ENCODE assay signal across 11 cellular contexts in genomic region chr12:123990512-123990911, GRCh38. TPM values are rescaled to one million over a fixed set of nuclear protein-coding genes. Genes with fewer than 3 reads are reported as not detected.
A peak's percentile ranks its signal among the peaks of the same experiment; 100 is the strongest.
DNase-seq lines count a peak whose midpoint lies in the region; ATAC-seq and TF ChIP-seq lines count a peak whose summit lies in the region.
"Had no signal": no experiment of that assay in that cellular context is flagged by ENCODE, and none has a peak within 500 bp of the region (broad histone marks: within the 10 kb centered on the region; RNA-seq: fewer than 3 reads in every experiment).

No MANE protein-coding gene starts in this region.

- H3K27me3 Mint-ChIP-seq in activated T-cell treated with anti-CD3 and anti-CD28 coated beads, Interleukin-2, amount 50 U/mL, for 72 hours (ENCODE audit: low read depth): no peaks in the 10 kb centered on the region

- no peak overlapping the region for H3K27ac Mint-ChIP-seq in activated T-cell treated with anti-CD3 and anti-CD28 coated beads, Interleukin-2, amount 50 U/mL, for 72 hours

- no peaks in the 10 kb centered on the region for H3K9me3 Mint-ChIP-seq in activated T-cell treated with anti-CD3 and anti-CD28 coated beads, Interleukin-2, amount 50 U/mL, for 72 hours

- no peak for TF ChIP-seq CTCF in body of pancreas (IDR thresholded peaks at IDR 0.05)
- TF ChIP-seq CTCF in stomach (IDR thresholded peaks at IDR 0.05): no peak
- TF ChIP-seq CTCF in WERI-Rb-1 (IDR thresholded peaks at IDR 0.05; ENCODE audit: low read depth, low read length): no peak

- no peak for TF ChIP-seq EP300 in stomach (IDR thresholded peaks at IDR 0.05)

- H3K36me3 Mint-ChIP-seq in activated T-cell treated with anti-CD3 and anti-CD28 coated beads, Interleukin-2, amount 50 U/mL, for 72 hours (ENCODE audit: insufficient read depth in 2 of 2): peaks cover 2 to 16% of the 10 kb centered on the region in 2 donors

- H3K27me3 ChIP-seq in body of pancreas: no peaks in the 10 kb centered on the region
- no peaks in the 10 kb centered on the region for H3K27me3 ChIP-seq in right cardiac atrium (ENCODE audit: control insufficient read depth, insufficient read depth)
- H3K27me3 ChIP-seq in stomach: no peaks in the 10 kb centered on the region
- no peaks in the 10 kb centered on the region for H3K27me3 ChIP-seq in WERI-Rb-1 (ENCODE audit: insufficient read depth, low read depth, severe bottlenecking)

- TF ChIP-seq POLR2A in body of pancreas (IDR thresholded peaks at IDR 0.05) (no peak), stomach (IDR thresholded peaks at IDR 0.05) (no peak)

- H3K4me1 ChIP-seq in body of pancreas (peaks cover 68% of the 10 kb centered on the region), right cardiac atrium (ENCODE audit: control insufficient read depth, insufficient read depth, low read length) (peaks cover 24% of the 10 kb centered on the region), stomach (peaks cover 16 to 71% (median 53%) of the 10 kb centered on the region in 4 donors)

- H3K9me3 ChIP-seq in body of pancreas (no peaks in the 10 kb centered on the region), right cardiac atrium (ENCODE audit: control insufficient read depth, low read length) (no peaks in the 10 kb centered on the region), stomach (no peaks in the 10 kb centered on the region), WERI-Rb-1 (ENCODE audit: severe bottlenecking) (no peaks in the 10 kb centered on the region)
- H3K9me3 ChIP-seq: SK-N-SH had no signal

- DNase-seq in KBM-7: peak; percentile 34
- DNase-seq in body of pancreas: peak in 2 of 4 donors; percentile 25 to 52
- no peak for DNase-seq in right cardiac atrium
- DNase-seq in stomach: no peak
- DNase-seq in activated T-cell treated with anti-CD3 and anti-CD28 coated beads, Interleukin-2, amount 50 U/mL, for 72 hours: no peak
- no peak for DNase-seq in WERI-Rb-1
- DNase-seq in stimulated activated CD4-positive, alpha-beta T cell treated with anti-CD3 and anti-CD28 coated beads, Interleukin-4, amount 100 ng/mL, for 4 hours: no peak
- DNase-seq: NCI-H1092 treated with DMSO at 0.1 percent for 48 hours, NCI-H748 treated with DMSO at 0.1 percent for 48 hours, SK-N-SH had no signal

- H3K27ac ChIP-seq in body of pancreas (peak overlapping the region in 3 of 4 donors; percentile 33 to 72 (median 64)), right cardiac atrium (ENCODE audit: low read length) (peak overlapping the region; percentile 30), stomach (peak overlapping the region in 3 of 5 donors; percentile 24 to 70 (median 42)), WERI-Rb-1 (no peak overlapping the region)

- H3K36me3 ChIP-seq in body of pancreas (replicated peaks in 1 of 2; ENCODE audit: insufficient read depth in 1 of 2, low read depth in 2 of 2) (no peaks in the 10 kb centered on the region), stomach (peaks cover 7 to 54% (median 48%) of the 10 kb centered on the region in 4 donors), WERI-Rb-1 (peaks cover 80% of the 10 kb centered on the region)

- peaks cover 26% of the 10 kb centered on the region for H3K4me1 Mint-ChIP-seq in activated T-cell treated with anti-CD3 and anti-CD28 coated beads, Interleukin-2, amount 50 U/mL, for 72 hours (ENCODE audit: low read depth)

- in situ Hi-C loops in KBM-7 (cut with MboI; ENCODE audit: low pct_unique_long_range_greater_than_20kb, low sequenced_read_pairs): no loop called here

- 37 to 38% methylated on average over 4 of the region's 4 CpGs for WGBS in body of pancreas, 2 donors
- WGBS in right cardiac atrium: 50% methylated on average over 4 of the region's 4 CpGs
- WGBS in stomach, 5 donors: 36 to 62% (median 51%) methylated on average over 4 of the region's 4 CpGs

- no peak overlapping the region for H3K4me3 ChIP-seq in body of pancreas
- H3K4me3 ChIP-seq in right cardiac atrium (ENCODE audit: low read length): no peak overlapping the region
- H3K4me3 ChIP-seq in stomach: no peak overlapping the region
- H3K4me3 ChIP-seq in WERI-Rb-1 (ENCODE audit: low read depth, low read length): no peak overlapping the region
- H3K4me3 ChIP-seq: skin epidermis had no signal

- no peak overlapping the region for H3K4me3 Mint-ChIP-seq in activated T-cell treated with anti-CD3 and anti-CD28 coated beads, Interleukin-2, amount 50 U/mL, for 72 hours

- ATAC-seq in body of pancreas (peak; percentile 60), right cardiac atrium (peak; percentile 65 to 75)
- ATAC-seq in activated T-cell treated with anti-CD3 and anti-CD28 coated beads, Interleukin-2, amount 50 U/mL, for 72 hours (replicated peaks in 1 of 2): no peak

- intact Hi-C loops in body of pancreas (cut with DNase I) (no loop called here), right cardiac atrium (cut with DNase I) (no loop called here), stomach (cut with DNase I; ENCODE audit: low total_unique reads) (no loop called here)

RNA-seq across cellular contexts. Expression of gene ZNF664, which starts 17.5 kb away (rescaled TPM):
- total RNA-seq in body of pancreas (10 to 100 TPM; 32.6 to 53.2 TPM), right cardiac atrium (10 to 100 TPM; 73.6 to 80.6 (median 77.0) TPM), stomach (100 to 1,000 TPM in 2 of 5 donors, 10 to 100 TPM in 3; 42.6 to 224 (median 89.6) TPM)
- polyA plus RNA-seq in right cardiac atrium (50.2 TPM), stomach (10 to 100 TPM; 16.5 to 50.3 (median 45.4) TPM)
- total RNA-seq in activated T-cell treated with anti-CD3 and anti-CD28 coated beads, Interleukin-2, amount 50 U/mL, for 72 hours: 10 to 100 TPM; 63.0 to 63.6 TPM

RNA-seq across cellular contexts. Expression of gene CCDC92, which starts 17.9 kb away (rescaled TPM):
- 10 to 100 TPM; 19.7 to 25.1 TPM for total RNA-seq in body of pancreas
- total RNA-seq in right cardiac atrium: 10 to 100 TPM; 47.5 to 64.4 (median 52.4) TPM
- 80.0 TPM for polyA plus RNA-seq in right cardiac atrium
- total RNA-seq in stomach: 10 to 100 TPM in 3 of 5 donors, 1 to 10 TPM in 2; 3.5 to 30.4 (median 12.3) TPM
- 10 to 100 TPM; 21.7 to 32.6 (median 23.8) TPM for polyA plus RNA-seq in stomach
- total RNA-seq in activated T-cell treated with anti-CD3 and anti-CD28 coated beads, Interleukin-2, amount 50 U/mL, for 72 hours: 10 to 100 TPM; 21.1 to 31.0 TPM

Comparison
In these comparisons a context has a peak if more than half of its experiments do, and no peak if none do; other contexts are left out.
1. ATAC-seq: peak in body of pancreas (single experiment) and right cardiac atrium (2 of 2); none in activated T-cell treated with anti-CD3 and anti-CD28 coated beads, Interleukin-2, amount 50 U/mL, for 72 hours (0 of 2).